9 cellular contexts compared by ENCODE assay signal in genomic region chr22:40654522-40655167, GRCh38. TPM values are rescaled to one million over a fixed set of nuclear protein-coding genes. Genes with fewer than 3 reads are reported as not detected.
DNase-seq lines count a peak whose midpoint lies in the region; ATAC-seq and TF ChIP-seq lines count a peak whose summit lies in the region.
"Had no signal": no experiment of that assay in that cellular context is flagged by ENCODE, and none has a peak within 500 bp of the region (broad histone marks: within the 10 kb centered on the region; RNA-seq: fewer than 3 reads in every experiment).

No MANE protein-coding gene starts in this region.

- peak; percentile 93 for DNase-seq in DMS 273 treated with DMSO at 0.1 percent for 48 hours (lab: John Stamatoyannopoulos, UW)
- peak; percentile 10 for DNase-seq in NCI-H748 treated with DMSO at 0.1 percent for 48 hours (lab: John Stamatoyannopoulos, UW)
- DNase-seq in endothelial cell (ENCODE audit: low spot score): peak; percentile 32
- no peak for DNase-seq in GM20000 (ENCODE audit: low spot score)
- no peak for DNase-seq in Karpas-422
- no peak for DNase-seq in stimulated activated CD4-positive, alpha-beta T cell treated with anti-CD3 and anti-CD28 coated beads, Interleukin-15, amount 100 ng/mL, for 24 hours

- H3K79me2 ChIP-seq in Karpas-422 (ENCODE audit: low read length): peaks cover 3% of the 10 kb centered on the region; the same call in 1 of the 2 replicates

- H3K27me3 Mint-ChIP-seq in endothelial cell (ENCODE audit: unreplicated experiment): no peaks in the 10 kb centered on the region

- peaks cover 3% of the 10 kb centered on the region for H3K36me3 Mint-ChIP-seq in endothelial cell (ENCODE audit: low read depth, unreplicated experiment)

- H2AFZ ChIP-seq in Karpas-422 (ENCODE audit: low read length): no peak overlapping the region

- no peak overlapping the region for H3K4me3 Mint-ChIP-seq in endothelial cell (ENCODE audit: unreplicated experiment)

- no peaks in the 10 kb centered on the region for H3K27me3 ChIP-seq in Karpas-422 (ENCODE audit: low read length)

- no peak for ATAC-seq in GM21526 (IDR thresholded peaks at IDR 0.05; ENCODE audit: low FRiP score, unreplicated experiment)

- H3K4me1 Mint-ChIP-seq in endothelial cell (ENCODE audit: unreplicated experiment): peaks cover 14% of the 10 kb centered on the region

- no peaks in the 10 kb centered on the region for H3K9me3 Mint-ChIP-seq in endothelial cell (ENCODE audit: unreplicated experiment)

- H3K4me3 ChIP-seq in mesodermal cell (ENCODE audit: extremely low read depth, insufficient read depth, low read length, poor library complexity, severe bottlenecking): no peak overlapping the region
- no peak overlapping the region for H3K4me3 ChIP-seq in Karpas-422 (ENCODE audit: low read length)

- H3K9me2 ChIP-seq in Karpas-422 (replicated peaks; ENCODE audit: insufficient read depth, low read length): no peaks in the 10 kb centered on the region

- H3K4me2 ChIP-seq in Karpas-422 (ENCODE audit: low read depth, low read length, poor library complexity, severe bottlenecking): no peak overlapping the region

- H3K27ac ChIP-seq in mesodermal cell (ENCODE audit: low read depth, low read length, severe bottlenecking) (peak overlapping the region; percentile 74), Karpas-422 (ENCODE audit: low read length) (no peak overlapping the region)
- H3K27ac ChIP-seq: HL-60 had no signal

- H4K20me1 ChIP-seq in Karpas-422 (ENCODE audit: insufficient read depth, low read depth, low read length): no peaks in the 10 kb centered on the region

- 87 to 89% methylated on average over 4 to 7 of the region's 11 CpGs for WGBS in mesodermal cell (ENCODE audit: insufficient coverage in 2 of 2), 2 experiments

- H3K4me1 ChIP-seq in mesodermal cell (ENCODE audit: control insufficient read depth, insufficient read depth, low read length, poor library complexity, severe bottlenecking): peaks cover 25% of the 10 kb centered on the region
- H3K4me1 ChIP-seq in Karpas-422 (ENCODE audit: low read length): peaks cover 17% of the 10 kb centered on the region

- no peaks in the 10 kb centered on the region for H3K36me3 ChIP-seq in mesodermal cell (ENCODE audit: control insufficient read depth, insufficient read depth, low read length)
- no peaks in the 10 kb centered on the region for H3K36me3 ChIP-seq in Karpas-422 (ENCODE audit: insufficient read depth, low read length)

- H3K9me3 ChIP-seq in mesodermal cell (ENCODE audit: control insufficient read depth, low read length) (no peaks in the 10 kb centered on the region), Karpas-422 (ENCODE audit: low read length) (no peaks in the 10 kb centered on the region)

- H3K9ac ChIP-seq in Karpas-422 (ENCODE audit: low read length): no peak overlapping the region

- TF ChIP-seq CTCF in endothelial cell (IDR thresholded peaks at IDR 0.05; ENCODE audit: unreplicated experiment) (peak; percentile 25), GM20000 (IDR thresholded peaks at IDR 0.05; ENCODE audit: extremely low read depth, missing control alignments) (no peak)

- no peak overlapping the region for H3K27ac Mint-ChIP-seq in endothelial cell (ENCODE audit: unreplicated experiment)

RNA-seq across cellular contexts. Expression of gene MRTFA, which starts 18.1 kb away (rescaled TPM):
- total RNA-seq in endothelial cell (ENCODE audit: unreplicated experiment): 68.4 TPM
- 49.7 TPM for polyA plus RNA-seq in mesodermal cell (2013, experiment 1 of 2)
- 40.2 TPM for polyA plus RNA-seq in mesodermal cell (2013, experiment 2 of 2)
- total RNA-seq in Karpas-422 (2014; rRNA removed; shearing (Covaris generic); ENCODE audit: low replicate concordance): 37.2 and 51.6 TPM in 2 replicates

RNA-seq across cellular contexts. Expression of gene MCHR1, which starts 24.6 kb away (rescaled TPM):
- total RNA-seq in endothelial cell (ENCODE audit: unreplicated experiment): 6.6 TPM
- polyA plus RNA-seq in mesodermal cell (2013, experiment 1 of 2): 58.7 TPM
- polyA plus RNA-seq in mesodermal cell (2013, experiment 2 of 2): 48.5 TPM
- not detected in 2 replicates for total RNA-seq in Karpas-422 (2014; rRNA removed; shearing (Covaris generic); ENCODE audit: low replicate concordance)

Comparison
In these comparisons a context has a peak if more than half of its experiments do, and no peak if none do; other contexts are left out.
1. DNase-seq: peak in DMS 273 treated with DMSO at 0.1 percent for 48 hours (single experiment), NCI-H748 treated with DMSO at 0.1 percent for 48 hours (single experiment) and endothelial cell (single experiment); none in GM20000 (single experiment), Karpas-422 (single experiment) and stimulated activated CD4-positive, alpha-beta T cell treated with anti-CD3 and anti-CD28 coated beads, Interleukin-15, amount 100 ng/mL, for 24 hours (single experiment).